In the genomic region with DNA sequence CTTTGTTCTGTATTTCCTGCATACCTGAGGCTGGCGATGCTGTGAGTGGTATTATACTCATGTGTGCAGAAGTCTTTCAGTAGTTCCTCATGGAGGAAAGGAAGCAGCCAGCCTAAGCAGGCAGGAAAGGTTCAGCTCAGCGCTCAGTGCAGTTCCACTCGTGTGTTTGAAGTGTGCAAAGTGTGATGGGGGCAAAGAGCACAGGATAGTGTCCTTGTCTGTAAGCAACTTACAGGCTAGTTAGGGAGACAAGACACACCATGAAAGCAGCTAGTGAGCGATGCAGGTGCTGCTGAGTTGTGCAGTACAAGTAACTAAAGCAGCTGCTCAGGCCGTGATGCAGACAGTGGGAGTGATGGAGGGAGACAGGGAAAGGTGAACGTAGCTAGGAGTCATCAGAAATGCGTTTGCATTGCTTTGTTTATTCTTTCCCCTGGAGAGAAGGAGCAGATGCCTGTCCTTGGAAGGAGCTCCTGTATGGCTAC, we compare ENCODE assay signal across 19 cellular contexts.
DNase-seq lines count a peak whose midpoint lies in the region; ATAC-seq and TF ChIP-seq lines count a peak whose summit lies in the region.
"Had no signal": no experiment of that assay in that cellular context is flagged by ENCODE, and none has a peak within 500 bp of the region (broad histone marks: within the 10 kb centered on the region; RNA-seq: fewer than 3 reads in every experiment).

No MANE protein-coding gene starts in this region.

- peaks cover 5% of the 10 kb centered on the region for H3K4me1 Mint-ChIP-seq in activated CD4-positive, alpha-beta memory T cell treated with anti-CD3 and anti-CD28 coated beads for 36 hours (ENCODE audit: low read depth)
- H3K4me1 Mint-ChIP-seq in activated CD4-positive, alpha-beta memory T cell treated with anti-CD3 and anti-CD28 coated beads, Interleukin-2, amount 10 ng/mL, durations not matched to agents 7 days and 5 days, result peaks cover 7% of the 10 kb centered on the region
- H3K4me1 Mint-ChIP-seq in T-helper 17 cell, result peaks cover 20% of the 10 kb centered on the region

- TF ChIP-seq POLR2A in esophagus muscularis mucosa (IDR thresholded peaks at IDR 0.05; ENCODE audit: low read depth), result no peak
- no peak for TF ChIP-seq POLR2A in transverse colon (IDR thresholded peaks at IDR 0.05)

- POLR2A ChIA-PET in activated CD4-positive, alpha-beta memory T cell treated with anti-CD3 and anti-CD28 coated beads for 36 hours (lab: Charles Lee), result interaction anchor here (1.0 kb wide), 1 partner anchor 12 kb away, joined by 3 read pairs; no protein-coding TSS in a partner anchor
- POLR2A ChIA-PET in activated CD4-positive, alpha-beta memory T cell treated with anti-CD3 and anti-CD28 coated beads, Interleukin-2, amount 10 ng/mL, durations not matched to agents 7 days and 5 days (lab: Charles Lee), result no interaction called here

- intact Hi-C loops in activated CD4-positive, alpha-beta memory T cell treated with anti-CD3 and anti-CD28 coated beads for 36 hours (cut with micrococcal nuclease), result no loop called here
- intact Hi-C loops in esophagus muscularis mucosa (cut with DNase I) (no loop called here), transverse colon (cut with DNase I; ENCODE audit: low total_unique reads) (no loop called here)

- ATAC-seq in T-helper 17 cell (no peak), GM18907 (IDR thresholded peaks at IDR 0.05; ENCODE audit: unreplicated experiment) (no peak)
- ATAC-seq: GM23338 had no signal

- no peak overlapping the region for H3K4me3 Mint-ChIP-seq in activated CD4-positive, alpha-beta memory T cell treated with anti-CD3 and anti-CD28 coated beads for 36 hours
- H3K4me3 Mint-ChIP-seq in activated CD4-positive, alpha-beta memory T cell treated with anti-CD3 and anti-CD28 coated beads, Interleukin-2, amount 10 ng/mL, durations not matched to agents 7 days and 5 days, result no peak overlapping the region
- H3K4me3 Mint-ChIP-seq in T-helper 17 cell, result no peak overlapping the region
- H3K4me3 Mint-ChIP-seq: CD8-positive, alpha-beta memory T cell; GM23338 had no signal

- no peak overlapping the region for H3K27ac Mint-ChIP-seq in activated CD4-positive, alpha-beta memory T cell treated with anti-CD3 and anti-CD28 coated beads for 36 hours
- H3K27ac Mint-ChIP-seq in activated CD4-positive, alpha-beta memory T cell treated with anti-CD3 and anti-CD28 coated beads, Interleukin-2, amount 10 ng/mL, durations not matched to agents 7 days and 5 days, result no peak overlapping the region
- peak overlapping the region; percentile 57 for H3K27ac Mint-ChIP-seq in T-helper 17 cell
- H3K27ac Mint-ChIP-seq: GM23338 had no signal

- CTCF ChIA-PET in activated CD4-positive, alpha-beta memory T cell treated with anti-CD3 and anti-CD28 coated beads for 36 hours (lab: Charles Lee), result interaction anchor here (0.9 to 1.3 kb wide), 3 partner anchors 9 to 193 kb away, joined by 3 read pairs; no protein-coding TSS in a partner anchor
- CTCF ChIA-PET in activated CD4-positive, alpha-beta memory T cell treated with anti-CD3 and anti-CD28 coated beads, Interleukin-2, amount 10 ng/mL, durations not matched to agents 7 days and 5 days (lab: Charles Lee), result no interaction called here

- peaks cover 8 to 30% (median 25%) of the 10 kb centered on the region in 4 donors for H3K4me1 ChIP-seq in esophagus muscularis mucosa
- H3K4me1 ChIP-seq in transverse colon, result peaks cover 6 to 9% (median 8%) of the 10 kb centered on the region in 4 donors

- H3K9me3 ChIP-seq in T-helper 17 cell (ENCODE audit: control insufficient read depth, low read length, poor library complexity, severe bottlenecking) (no peaks in the 10 kb centered on the region), esophagus muscularis mucosa (no peaks in the 10 kb centered on the region), transverse colon (no peaks in the 10 kb centered on the region)

- H3K36me3 Mint-ChIP-seq in activated CD4-positive, alpha-beta memory T cell treated with anti-CD3 and anti-CD28 coated beads for 36 hours, result no peaks in the 10 kb centered on the region
- no peaks in the 10 kb centered on the region for H3K36me3 Mint-ChIP-seq in activated CD4-positive, alpha-beta memory T cell treated with anti-CD3 and anti-CD28 coated beads, Interleukin-2, amount 10 ng/mL, durations not matched to agents 7 days and 5 days (ENCODE audit: low read depth)
- H3K36me3 Mint-ChIP-seq in T-helper 17 cell (ENCODE audit: low read depth), result no peaks in the 10 kb centered on the region

- DNase-seq in activated CD4-positive, alpha-beta memory T cell treated with anti-CD3 and anti-CD28 coated beads for 36 hours, result peak; percentile 3
- no peak for DNase-seq in activated CD4-positive, alpha-beta memory T cell treated with anti-CD3 and anti-CD28 coated beads, Interleukin-2, amount 10 ng/mL, durations not matched to agents 7 days and 5 days
- DNase-seq in T-helper 17 cell, result no peak
- peak; percentile 60 for DNase-seq in esophagus muscularis mucosa (ENCODE audit: extremely low spot score)
- DNase-seq in transverse colon, result no peak
- DNase-seq in NCI-H446 (lab: John Stamatoyannopoulos, UW), result no peak
- DNase-seq: CD8-positive, alpha-beta memory T cell; DMS79 treated with DMSO at 0.1 percent for 48 hours; KG1; NCI-H1048; NCI-H1436 treated with DMSO at 0.1 percent for 48 hours; NCI-H2029 treated with DMSO at 0.1 percent for 48 hours; NCI-H226; NCI-H526; OCI-M1; SHP77 treated with DMSO at 0.1 percent for 48 hours had no signal

- no peaks in the 10 kb centered on the region for H3K9me3 Mint-ChIP-seq in activated CD4-positive, alpha-beta memory T cell treated with anti-CD3 and anti-CD28 coated beads for 36 hours
- H3K9me3 Mint-ChIP-seq in activated CD4-positive, alpha-beta memory T cell treated with anti-CD3 and anti-CD28 coated beads, Interleukin-2, amount 10 ng/mL, durations not matched to agents 7 days and 5 days, result no peaks in the 10 kb centered on the region
- H3K9me3 Mint-ChIP-seq: CD8-positive, alpha-beta memory T cell; GM23338 had no signal

- H3K4me3 ChIP-seq in esophagus muscularis mucosa (no peak overlapping the region), transverse colon (no peak overlapping the region)
- H3K4me3 ChIP-seq: BLaER1 treated with 17β-estradiol and CSF1 and Interleukin-3, amounts not matched to agents 10 nM and 100 nM; GM23338 had no signal

- no peaks in the 10 kb centered on the region for H3K36me3 ChIP-seq in esophagus muscularis mucosa
- H3K36me3 ChIP-seq in transverse colon, result no peaks in the 10 kb centered on the region

- H3K27ac ChIP-seq in esophagus muscularis mucosa (replicated peaks in 1 of 4), result peak overlapping the region in 2 of 4 donors; percentile 24 to 36
- no peak overlapping the region for H3K27ac ChIP-seq in transverse colon
- H3K27ac ChIP-seq: BLaER1 treated with 17β-estradiol and CSF1 and Interleukin-3, amounts not matched to agents 10 nM and 100 nM had no signal

- in situ Hi-C loops in transverse colon (cut with MboI; ENCODE audit: low pct_ligation_motif_present in 1 of 4, low pct_unique_long_range_greater_than_20kb in 1 of 4, low sequenced_read_pairs in 3 of 4), result no loop called here

- H3K27me3 ChIP-seq in esophagus muscularis mucosa (no peaks in the 10 kb centered on the region), transverse colon (no peaks in the 10 kb centered on the region)
- H3K27me3 ChIP-seq: BLaER1 treated with 17β-estradiol and CSF1 and Interleukin-3, amounts not matched to agents 10 nM and 100 nM had no signal

- WGBS in esophagus muscularis mucosa, result 65% methylated on average over 7 of the region's 7 CpGs
- 70 to 77% methylated on average over 5 to 7 of the region's 7 CpGs for WGBS in transverse colon (ENCODE audit: low coverage in 1 of 2), 2 donors

- H3K27me3 Mint-ChIP-seq in activated CD4-positive, alpha-beta memory T cell treated with anti-CD3 and anti-CD28 coated beads for 36 hours, result no peaks in the 10 kb centered on the region
- H3K27me3 Mint-ChIP-seq in activated CD4-positive, alpha-beta memory T cell treated with anti-CD3 and anti-CD28 coated beads, Interleukin-2, amount 10 ng/mL, durations not matched to agents 7 days and 5 days, result no peaks in the 10 kb centered on the region
- H3K27me3 Mint-ChIP-seq in T-helper 17 cell, result no peaks in the 10 kb centered on the region

- TF ChIP-seq CTCF in esophagus muscularis mucosa (IDR thresholded peaks at IDR 0.05), result no peak
- no peak for TF ChIP-seq CTCF in transverse colon (IDR thresholded peaks at IDR 0.05)

- TF ChIP-seq EP300 in esophagus muscularis mucosa (IDR thresholded peaks at IDR 0.05) (no peak), transverse colon (IDR thresholded peaks at IDR 0.05; ENCODE audit: low read depth) (peak; percentile 12)

Comparison
In these comparisons a context has a peak if more than half of its experiments do, and no peak if none do; other contexts are left out.
1. DNase-seq: peak in activated CD4-positive, alpha-beta memory T cell treated with anti-CD3 and anti-CD28 coated beads for 36 hours (single experiment) and esophagus muscularis mucosa (single experiment); none in activated CD4-positive, alpha-beta memory T cell treated with anti-CD3 and anti-CD28 coated beads, Interleukin-2, amount 10 ng/mL, durations not matched to agents 7 days and 5 days (single experiment), T-helper 17 cell (0 of 3), transverse colon (single experiment) and NCI-H446 (0 of 2).